Comparison of ENCODE assay signal across 16 cellular contexts in the genomic region with DNA sequence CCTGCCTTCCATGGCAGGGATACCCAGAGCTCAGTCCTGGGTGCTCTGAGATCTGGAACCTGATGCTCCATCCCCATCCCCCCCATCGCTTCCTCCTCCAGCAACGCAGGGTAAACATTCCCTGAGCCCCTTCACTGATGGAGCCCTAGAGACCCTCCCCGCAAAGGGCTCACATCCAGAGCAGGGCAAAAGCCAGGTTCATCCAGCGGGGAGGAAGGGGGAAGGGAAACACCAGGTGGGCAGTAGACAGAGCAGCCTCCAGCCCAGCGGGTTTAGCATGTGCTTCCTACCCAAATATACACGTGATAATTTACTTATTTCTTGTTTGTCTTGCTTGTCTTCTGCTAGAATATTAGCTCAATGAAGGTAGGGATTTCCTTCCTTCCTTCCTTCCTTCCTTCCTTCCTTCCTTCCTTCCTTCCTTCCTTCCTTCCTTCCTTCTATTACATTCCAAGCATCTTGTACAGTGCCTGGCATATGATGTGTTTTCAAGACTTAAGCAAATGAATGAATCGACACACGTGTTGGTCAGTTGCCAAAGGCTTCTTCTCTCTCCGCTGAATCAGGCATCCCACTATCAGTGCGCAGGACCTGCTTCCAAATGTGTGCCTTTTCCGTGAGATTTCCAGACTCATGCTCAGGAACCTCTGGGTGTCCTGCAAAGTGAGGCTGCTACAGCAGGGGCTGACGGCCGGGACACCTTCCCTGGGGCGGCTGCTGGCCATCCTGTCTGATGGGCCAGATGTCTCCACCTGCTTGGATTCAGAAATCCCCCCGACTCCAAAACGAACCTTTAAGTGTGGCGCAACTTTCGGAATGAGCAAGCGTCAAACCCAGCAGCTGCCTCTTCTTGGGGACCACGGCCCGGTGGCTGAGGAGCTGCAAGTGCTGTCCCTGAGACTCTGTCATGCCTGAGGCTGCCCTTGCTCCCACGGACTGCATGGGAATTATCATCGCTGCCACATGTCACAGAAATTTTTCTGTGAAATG.
"Had no signal": no experiment of that assay in that cellular context is flagged by ENCODE, and none has a peak within 500 bp of the region (broad histone marks: within the 10 kb centered on the region; RNA-seq: fewer than 3 reads in every experiment).

No MANE protein-coding gene starts in this region.

- H3K27ac ChIP-seq: hepatocyte, ovary, thyroid gland, WERI-Rb-1 had no signal

- H3K4me3 Mint-ChIP-seq: activated naive CD8-positive, alpha-beta T cell; effector memory CD8-positive, alpha-beta T cell had no signal

- H3K9me3 ChIP-seq: ovary, thyroid gland had no signal

- FAIRE-seq: bronchial epithelial cell, urothelium cell line had no signal

- H3K36me3 ChIP-seq: ovary, thyroid gland, WERI-Rb-1 had no signal

- H3K4me1 ChIP-seq: thyroid gland had no signal

- ATAC-seq: effector memory CD8-positive, alpha-beta T cell; left colon had no signal

- H3K4me2 ChIP-seq: hepatocyte had no signal

- H3K27me3 ChIP-seq: hepatocyte, ovary, thyroid gland had no signal

- H3K27ac Mint-ChIP-seq: activated naive CD8-positive, alpha-beta T cell; effector memory CD8-positive, alpha-beta T cell had no signal

- DNase-seq: activated CD4-positive, alpha-beta T cell treated with anti-CD3 and anti-CD28 coated beads for 1 hour; activated CD8-positive, alpha-beta memory T cell treated with anti-CD3 and anti-CD28 coated beads for 24 hours; activated CD8-positive, alpha-beta memory T cell treated with anti-CD3 and anti-CD28 coated beads, Interleukin-2, amount 50 U/mL, for 48 hours; activated gamma-delta T cell; activated T-cell treated with anti-CD3 and anti-CD28 coated beads, Interleukin-2, amount 50 U/mL, for 48 hours; effector memory CD8-positive, alpha-beta T cell; mammary epithelial cell; ovary; stimulated activated naive CD4-positive, alpha-beta T cell treated with Interleukin-2 at 50 U/mL for 16 hours; thyroid gland; WERI-Rb-1 had no signal

- H3K4me3 ChIP-seq: hepatocyte, ovary, thyroid gland had no signal
